In genomic region chr6:106431405-106431804, GRCh38 we compare ENCODE assay signal across 26 cellular contexts.
"Had no signal": no experiment of that assay in that cellular context is flagged by ENCODE, and none has a peak within 500 bp of the region (broad histone marks: within the 10 kb centered on the region; RNA-seq: fewer than 3 reads in every experiment).

No MANE protein-coding gene starts in this region.

- DNase-seq: islet precursor cell; left ventricle myocardium inferior; midbrain; mucosa of descending colon; naive thymus-derived CD4-positive, alpha-beta T cell; ovary; retina; right cardiac atrium; stimulated activated CD4-positive, alpha-beta T cell treated with anti-CD3 and anti-CD28 coated beads, Interleukin-12 subunit alpha, Interleukin-12 subunit beta, amount 100 ng/mL, for 4 hours; stimulated activated CD4-positive, alpha-beta T cell treated with anti-CD3 and anti-CD28 coated beads, Interleukin-15, amount 100 ng/mL, for 24 hours; stimulated activated CD4-positive, alpha-beta T cell treated with anti-CD3 and anti-CD28 coated beads, Interleukin-2, amount 100 ng/mL, for 24 hours; stimulated activated CD4-positive, alpha-beta T cell treated with anti-CD3 and anti-CD28 coated beads, Interleukin-4, amount 100 ng/mL, for 1 hour; stimulated activated naive B cell treated with anti-CD40 and anti-IgM and Interleukin-4, amounts not matched to agents 10 μg/mL and 1 μg/mL and 100 μg/mL, for 72 hours; stimulated activated naive CD8-positive, alpha-beta T cell treated with anti-CD3 and anti-CD28 coated beads, Interleukin-15, Interleukin-2, amounts not matched to agents 100 U/mL and 50 U/mL, for 24 hours; stomach; testis; thyroid gland; transverse colon; upper lobe of left lung had no signal

- H3K27ac Mint-ChIP-seq: memory B cell; naive thymus-derived CD4-positive, alpha-beta T cell; natural killer cell treated with Interleukin-12 subunit alpha and Interleukin-12 subunit beta and Interleukin-15 and Interleukin-18, amount 100 ng/mL, for 72 hours; progenitor cell of endocrine pancreas; stimulated activated naive B cell treated with anti-CD40 and anti-IgM and Interleukin-4, amounts not matched to agents 10 μg/mL and 1 μg/mL and 100 μg/mL, for 72 hours had no signal

- H3K27me3 Mint-ChIP-seq: memory B cell; stimulated activated naive B cell treated with anti-CD40 and anti-IgM and Interleukin-4, amounts not matched to agents 10 μg/mL and 1 μg/mL and 100 μg/mL, for 72 hours had no signal

- H3K36me3 Mint-ChIP-seq: memory B cell; naive thymus-derived CD4-positive, alpha-beta T cell; natural killer cell treated with Interleukin-12 subunit alpha and Interleukin-12 subunit beta and Interleukin-15 and Interleukin-18, amount 100 ng/mL, for 72 hours; stimulated activated naive B cell treated with anti-CD40 and anti-IgM and Interleukin-4, amounts not matched to agents 10 μg/mL and 1 μg/mL and 100 μg/mL, for 72 hours had no signal

- ATAC-seq: mucosa of descending colon; naive thymus-derived CD4-positive, alpha-beta T cell; natural killer cell treated with Interleukin-12 subunit alpha and Interleukin-12 subunit beta and Interleukin-15 and Interleukin-18, amount 100 ng/mL, for 72 hours; right cardiac atrium; sciatic nerve; stimulated activated naive B cell treated with anti-CD40 and anti-IgM and Interleukin-4, amounts not matched to agents 10 μg/mL and 1 μg/mL and 100 μg/mL, for 72 hours; stimulated activated naive CD8-positive, alpha-beta T cell treated with anti-CD3 and anti-CD28 coated beads, Interleukin-15, Interleukin-2, amounts not matched to agents 100 U/mL and 50 U/mL, for 24 hours had no signal

- H3K9me3 ChIP-seq: left ventricle myocardium inferior, mucosa of descending colon, ovary, stomach, testis, thyroid gland, transverse colon, upper lobe of left lung, vagina had no signal

- H3K4me1 ChIP-seq: left ventricle myocardium inferior, stomach, testis, thyroid gland, upper lobe of left lung, vagina had no signal

- H3K27me3 ChIP-seq: ovary, stomach, testis, thyroid gland, transverse colon, upper lobe of left lung, vagina had no signal

- H3K36me3 ChIP-seq: left ventricle myocardium inferior, ovary, stomach, thyroid gland, transverse colon, upper lobe of left lung, vagina had no signal

- H3K4me3 Mint-ChIP-seq: memory B cell; naive thymus-derived CD4-positive, alpha-beta T cell; natural killer cell treated with Interleukin-12 subunit alpha and Interleukin-12 subunit beta and Interleukin-15 and Interleukin-18, amount 100 ng/mL, for 72 hours; stimulated activated naive B cell treated with anti-CD40 and anti-IgM and Interleukin-4, amounts not matched to agents 10 μg/mL and 1 μg/mL and 100 μg/mL, for 72 hours had no signal

- H3K4me3 ChIP-seq: left ventricle myocardium inferior, lung, mucosa of descending colon, ovary, skin epidermis, stomach, testis, thyroid gland, transverse colon, upper lobe of left lung, vagina had no signal

- H3K4me1 Mint-ChIP-seq: memory B cell; naive thymus-derived CD4-positive, alpha-beta T cell; stimulated activated naive B cell treated with anti-CD40 and anti-IgM and Interleukin-4, amounts not matched to agents 10 μg/mL and 1 μg/mL and 100 μg/mL, for 72 hours had no signal

- H3K9me3 Mint-ChIP-seq: memory B cell; naive thymus-derived CD4-positive, alpha-beta T cell; natural killer cell treated with Interleukin-12 subunit alpha and Interleukin-12 subunit beta and Interleukin-15 and Interleukin-18, amount 100 ng/mL, for 72 hours; stimulated activated naive B cell treated with anti-CD40 and anti-IgM and Interleukin-4, amounts not matched to agents 10 μg/mL and 1 μg/mL and 100 μg/mL, for 72 hours had no signal

- H3K27ac ChIP-seq: left ventricle myocardium inferior, ovary, skin epidermis, stomach, testis, thyroid gland, transverse colon, upper lobe of left lung, vagina had no signal
